Comparison of ENCODE assay signal across 9 cellular contexts in the genomic region with DNA sequence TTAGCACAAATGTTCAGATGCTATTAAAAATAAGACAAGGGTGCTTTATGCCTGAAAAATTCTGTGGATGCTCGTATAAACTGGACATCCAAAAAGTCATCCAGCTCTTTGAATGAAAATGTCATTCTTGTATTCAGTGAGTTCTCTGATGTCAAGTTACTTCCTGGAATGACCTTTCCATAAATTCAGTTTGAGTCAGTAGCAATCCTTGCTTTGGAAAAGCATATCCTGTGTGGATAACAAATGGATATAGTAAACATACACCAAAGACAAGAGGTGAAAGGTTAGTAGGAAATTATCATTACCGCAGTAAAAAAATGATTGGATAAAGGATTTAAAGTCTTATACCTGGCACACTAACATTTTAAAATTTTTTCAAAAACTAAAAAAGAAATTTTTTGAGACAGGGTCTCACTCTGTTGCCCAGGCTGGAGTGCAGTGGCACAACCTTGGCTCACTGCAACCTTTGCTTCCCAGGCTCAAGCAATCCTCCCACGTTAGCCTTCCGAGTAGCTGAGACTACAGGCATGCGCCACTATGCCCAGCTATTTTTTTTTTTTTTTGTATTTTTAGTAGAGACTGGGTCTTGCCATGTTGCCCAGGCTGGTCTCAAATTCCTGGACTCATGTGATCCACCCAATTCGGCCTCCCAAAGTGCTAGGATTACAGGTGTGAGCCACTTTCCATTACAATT. TPM values are rescaled to one million over a fixed set of nuclear protein-coding genes. Genes with fewer than 3 reads are reported as not detected.
"Had no signal": no experiment of that assay in that cellular context is flagged by ENCODE, and none has a peak within 500 bp of the region (broad histone marks: within the 10 kb centered on the region; RNA-seq: fewer than 3 reads in every experiment).

No MANE protein-coding gene starts in this region.

- H3K9me3 ChIP-seq: HAP-1 had no signal

- H3K36me3 ChIP-seq: HAP-1 had no signal

- ATAC-seq: K562 had no signal

- H3K4me3 ChIP-seq: HAP-1, K562 had no signal

- H3K4me1 ChIP-seq: HAP-1 had no signal

- DNase-seq: GOT3, H7, HFFc6, IMR-90, KG1 had no signal

- H3K4me3 Mint-ChIP-seq: HFFc6 had no signal

- H3K27ac Mint-ChIP-seq: HFFc6 had no signal

- H3K9me3 Mint-ChIP-seq: HFFc6 had no signal

RNA-seq across cellular contexts. Expression of a gene that starts 59.5 kb away (rescaled TPM):
- total RNA-seq: H4, H7, HFFc6, HT-29, IMR-90, K562 had no signal
- polyA plus RNA-seq: IMR-90, K562 had no signal
